ENCODE assay signal across 18 cellular contexts in genomic region chr7:45708046-45708950, GRCh38.
A peak's percentile ranks its signal among the peaks of the same experiment; 100 is the strongest.
DNase-seq lines count a peak whose midpoint lies in the region; ATAC-seq and TF ChIP-seq lines count a peak whose summit lies in the region.
"Had no signal": no experiment of that assay in that cellular context is flagged by ENCODE, and none has a peak within 500 bp of the region (broad histone marks: within the 10 kb centered on the region; RNA-seq: fewer than 3 reads in every experiment).

No MANE protein-coding gene starts in this region.

- peaks cover 2% of the 10 kb centered on the region for H3K79me1 ChIP-seq in neuronal stem cell (ENCODE audit: low read depth, low read length)

- TF ChIP-seq CTCF in natural killer cell (IDR thresholded peaks at IDR 0.05) (no peak), A673 (conservative IDR thresholded peaks at IDR 0.05; ENCODE audit: low read depth, low read length) (no peak), MM.1S (IDR thresholded peaks at IDR 0.05; ENCODE audit: low read length) (no peak)

- H3K36me3 ChIP-seq in neuronal stem cell (replicated peaks in 1 of 2; ENCODE audit: control insufficient read depth in 2 of 2, insufficient read depth in 2 of 2, low read length in 2 of 2): peaks cover 0 to 5% of the 10 kb centered on the region in 2 donors
- no peaks in the 10 kb centered on the region for H3K36me3 ChIP-seq in A673 (ENCODE audit: insufficient read depth, low read length, poor library complexity, severe bottlenecking)
- H3K36me3 ChIP-seq in MM.1S (replicated peaks; ENCODE audit: insufficient read depth, low read length): no peaks in the 10 kb centered on the region

- H3K4me3 Mint-ChIP-seq in natural killer cell treated with Interleukin-12 subunit alpha and Interleukin-12 subunit beta and Interleukin-15 and Interleukin-18, amount 100 ng/mL, for 72 hours: no peak overlapping the region
- H3K4me3 Mint-ChIP-seq in natural killer cell: no peak overlapping the region
- H3K4me3 Mint-ChIP-seq: CD4-positive, alpha-beta memory T cell had no signal

- H3K27me3 ChIP-seq in neuronal stem cell (ENCODE audit: control insufficient read depth in 3 of 3, insufficient read depth in 3 of 3, low read depth in 1 of 3, low read length in 3 of 3) (no peaks in the 10 kb centered on the region), A673 (replicated peaks; ENCODE audit: insufficient read depth, low read depth, low read length, poor library complexity) (peaks cover 19% of the 10 kb centered on the region), MM.1S (replicated peaks; ENCODE audit: insufficient read depth, low read length) (no peaks in the 10 kb centered on the region)

- H3K4me1 ChIP-seq in neuronal stem cell (ENCODE audit: control insufficient read depth in 2 of 2, insufficient read depth in 1 of 2, low read depth in 1 of 2, low read length in 2 of 2) (no peaks in the 10 kb centered on the region), A673 (ENCODE audit: insufficient read depth, low read length, poor library complexity, severe bottlenecking) (no peaks in the 10 kb centered on the region), MM.1S (ENCODE audit: low read length) (no peaks in the 10 kb centered on the region)

- no peaks in the 10 kb centered on the region for H3K9me3 Mint-ChIP-seq in natural killer cell treated with Interleukin-12 subunit alpha and Interleukin-12 subunit beta and Interleukin-15 and Interleukin-18, amount 100 ng/mL, for 72 hours
- H3K9me3 Mint-ChIP-seq in natural killer cell: no peaks in the 10 kb centered on the region
- H3K9me3 Mint-ChIP-seq: CD4-positive, alpha-beta memory T cell had no signal

- H3K4me2 ChIP-seq in neuronal stem cell (ENCODE audit: insufficient read depth, low read length, poor library complexity, severe bottlenecking): no peak overlapping the region
- H3K4me2 ChIP-seq in MM.1S (ENCODE audit: low read depth, low read length): no peak overlapping the region
- H3K4me2 ChIP-seq: KMS-11 had no signal

- no peaks in the 10 kb centered on the region for H3K36me3 Mint-ChIP-seq in natural killer cell treated with Interleukin-12 subunit alpha and Interleukin-12 subunit beta and Interleukin-15 and Interleukin-18, amount 100 ng/mL, for 72 hours
- no peaks in the 10 kb centered on the region for H3K36me3 Mint-ChIP-seq in natural killer cell
- H3K36me3 Mint-ChIP-seq: CD4-positive, alpha-beta memory T cell had no signal

- peak; percentile 14 to 50 for ATAC-seq in natural killer cell treated with Interleukin-12 subunit alpha and Interleukin-12 subunit beta and Interleukin-15 and Interleukin-18, amount 100 ng/mL, for 72 hours
- ATAC-seq in natural killer cell (no peak), GM18858 (IDR thresholded peaks at IDR 0.05; ENCODE audit: unreplicated experiment) (no peak)

- H3K27me3 Mint-ChIP-seq in natural killer cell treated with Interleukin-12 subunit alpha and Interleukin-12 subunit beta and Interleukin-15 and Interleukin-18, amount 100 ng/mL, for 72 hours: peaks cover 8 to 17% of the 10 kb centered on the region in 2 donors
- peaks cover 4 to 8% of the 10 kb centered on the region in 2 donors for H3K27me3 Mint-ChIP-seq in natural killer cell (ENCODE audit: low read depth in 2 of 2)

- peak overlapping the region; percentile 38 for H3K14ac ChIP-seq in neuronal stem cell (ENCODE audit: low read length)

- no peaks in the 10 kb centered on the region for H3K4me1 Mint-ChIP-seq in natural killer cell treated with Interleukin-12 subunit alpha and Interleukin-12 subunit beta and Interleukin-15 and Interleukin-18, amount 100 ng/mL, for 72 hours (ENCODE audit: low read depth in 2 of 2)
- no peaks in the 10 kb centered on the region for H3K4me1 Mint-ChIP-seq in natural killer cell
- H3K4me1 Mint-ChIP-seq: CD4-positive, alpha-beta memory T cell had no signal

- H3K23ac ChIP-seq in neuronal stem cell (ENCODE audit: low read depth, low read length, poor library complexity): no peak overlapping the region

- H3K27ac ChIP-seq in neuronal stem cell (replicated peaks; ENCODE audit: low read length): no peak overlapping the region
- no peak overlapping the region for H3K27ac ChIP-seq in A673 (ENCODE audit: low read depth, low read length, poor library complexity, severe bottlenecking)
- no peak overlapping the region for H3K27ac ChIP-seq in MM.1S (ENCODE audit: low read length)
- H3K27ac ChIP-seq: KMS-11 had no signal

- H4K20me1 ChIP-seq in MM.1S (ENCODE audit: insufficient read depth, low read length): no peaks in the 10 kb centered on the region

- no peaks in the 10 kb centered on the region for H3K9me2 ChIP-seq in MM.1S (replicated peaks; ENCODE audit: insufficient read depth, low read length)

- no peak overlapping the region for H2AFZ ChIP-seq in neuronal stem cell (ENCODE audit: low read length)
- H2AFZ ChIP-seq in MM.1S (ENCODE audit: low read length): no peak overlapping the region

- H2BK5ac ChIP-seq in neuronal stem cell (ENCODE audit: low read length): no peak overlapping the region

- peak; percentile 22 for DNase-seq in activated CD4-positive, CD25-positive, alpha-beta regulatory T cell treated with anti-CD3 and anti-CD28 coated beads, Interleukin-2, amount 50 U/mL, for 72 hours
- DNase-seq in activated CD4-positive, CD25-positive, alpha-beta regulatory T cell (lab: John Stamatoyannopoulos, UW): no peak
- no peak for DNase-seq in natural killer cell treated with Interleukin-12 subunit alpha and Interleukin-12 subunit beta and Interleukin-15 and Interleukin-18, amount 100 ng/mL, for 72 hours (ENCODE audit: low spot score)
- DNase-seq in natural killer cell: no peak
- no peak for DNase-seq in neuronal stem cell (ENCODE audit: low spot score)
- no peak for DNase-seq in A673 (ENCODE audit: low spot score)
- no peak for DNase-seq in MM.1S
- DNase-seq: 8988T; Calu3; CD4-positive, alpha-beta memory T cell; DMS53; H7; NCI-H1048; NCI-H1436 treated with DMSO at 0.1 percent for 48 hours; NCI-H2081 treated with DMSO at 0.1 percent for 48 hours; NCI-H510A had no signal

- no peak overlapping the region for H3K4me3 ChIP-seq in neuronal stem cell (ENCODE audit: low read length in 2 of 2)
- H3K4me3 ChIP-seq in A673 (ENCODE audit: low read depth, low read length, poor library complexity, severe bottlenecking): no peak overlapping the region
- H3K4me3 ChIP-seq in MM.1S (ENCODE audit: low read length): no peak overlapping the region

- no peak overlapping the region for H3K18ac ChIP-seq in neuronal stem cell (ENCODE audit: low read length)

- H4K91ac ChIP-seq in neuronal stem cell (ENCODE audit: low read depth, low read length, poor library complexity): no peak overlapping the region

- H2AK5ac ChIP-seq in neuronal stem cell (ENCODE audit: low read depth, low read length): no peak overlapping the region

- no peak overlapping the region for H2BK120ac ChIP-seq in neuronal stem cell (ENCODE audit: low read depth, low read length)

- BruUV-seq in A673 (replicated peaks; lab: Mats Ljungman, UMichigan): no TSS peak

- intact Hi-C loops in natural killer cell (cut with micrococcal nuclease): no loop called here
- intact Hi-C loops in A673 (cut with micrococcal nuclease; ENCODE audit: unreplicated experiment): no loop called here

- no CpG with 5 or more reads among the region's 14 CpGs for WGBS in neuronal stem cell (ENCODE audit: extremely low coverage in 2 of 2, insufficient read length in 2 of 2, insufficient replicate concordance in 1 of 2), 2 donors

- no peaks in the 10 kb centered on the region for H3K9me3 ChIP-seq in neuronal stem cell (replicated peaks in 1 of 2; ENCODE audit: control insufficient read depth in 2 of 2, insufficient read depth in 1 of 2, low read depth in 1 of 2, low read length in 2 of 2)
- H3K9me3 ChIP-seq in A673 (ENCODE audit: low read depth, low read length, poor library complexity, severe bottlenecking): no peaks in the 10 kb centered on the region
- no peaks in the 10 kb centered on the region for H3K9me3 ChIP-seq in MM.1S (replicated peaks; ENCODE audit: insufficient read depth, low read length)

- H4K8ac ChIP-seq in neuronal stem cell (ENCODE audit: low read depth, low read length): no peak overlapping the region

- H2BK12ac ChIP-seq in neuronal stem cell (ENCODE audit: low read length): no peak overlapping the region

- CTCF ChIA-PET in A673 (lab: Charles Lee): no interaction called here

- peak overlapping the region; percentile 70 for H3K9ac ChIP-seq in neuronal stem cell (ENCODE audit: low read depth, low read length, poor library complexity)
- H3K9ac ChIP-seq in MM.1S (ENCODE audit: low read length): no peak overlapping the region
- H3K9ac ChIP-seq: KMS-11 had no signal

- H3K4ac ChIP-seq in neuronal stem cell (ENCODE audit: low read length): no peak overlapping the region

- no peak overlapping the region for H3K27ac Mint-ChIP-seq in natural killer cell treated with Interleukin-12 subunit alpha and Interleukin-12 subunit beta and Interleukin-15 and Interleukin-18, amount 100 ng/mL, for 72 hours
- no peak overlapping the region for H3K27ac Mint-ChIP-seq in natural killer cell
- H3K27ac Mint-ChIP-seq: CD4-positive, alpha-beta memory T cell had no signal

- no peaks in the 10 kb centered on the region for H3K79me2 ChIP-seq in MM.1S (ENCODE audit: low read length)

- POLR2A ChIA-PET in A673 (lab: Charles Lee; ENCODE audit: low non-redundant PET): no interaction called here

- no peaks in the 10 kb centered on the region for H3F3A ChIP-seq in MM.1S (ENCODE audit: insufficient read depth, low read length)

- H2BK15ac ChIP-seq in neuronal stem cell (ENCODE audit: low read length): no peak overlapping the region

Comparison
In these comparisons a context has a peak if more than half of its experiments do, and no peak if none do; other contexts are left out.
1. ATAC-seq: peak in natural killer cell treated with Interleukin-12 subunit alpha and Interleukin-12 subunit beta and Interleukin-15 and Interleukin-18, amount 100 ng/mL, for 72 hours (2 of 2); none in natural killer cell (0 of 3) and GM18858 (single experiment).